In the genomic region with DNA sequence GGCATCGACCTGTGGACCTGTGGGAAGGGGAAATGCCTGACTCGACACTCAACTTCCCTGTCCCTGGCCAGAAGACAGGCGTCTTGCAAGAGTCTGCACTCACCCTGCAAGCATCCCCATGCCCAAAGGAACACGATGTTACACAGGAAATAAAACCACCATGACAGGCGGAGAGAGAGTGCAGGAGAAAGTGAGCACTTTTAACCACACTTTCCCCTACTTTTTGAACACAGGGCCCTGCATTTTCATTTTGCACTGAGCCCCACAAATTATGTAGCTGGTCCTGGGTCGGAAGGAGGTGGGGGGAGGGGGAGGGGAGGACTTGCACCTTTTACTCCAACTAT, we compare ENCODE assay signal across 18 cellular contexts.
"Had no signal": no experiment of that assay in that cellular context is flagged by ENCODE, and none has a peak within 500 bp of the region (broad histone marks: within the 10 kb centered on the region; RNA-seq: fewer than 3 reads in every experiment).

No MANE protein-coding gene starts in this region.

- ATAC-seq: activated CD4-positive, alpha-beta T cell treated with anti-CD3 and anti-CD28 coated beads for 36 hours; foreskin keratinocyte; left cardiac atrium; naive thymus-derived CD4-positive, alpha-beta T cell; right cardiac atrium had no signal

- DNase-seq: activated CD4-positive, alpha-beta memory T cell treated with anti-CD3 and anti-CD28 coated beads, Interleukin-2, amount 10 ng/mL, durations not matched to agents 7 days and 5 days; activated CD4-positive, alpha-beta T cell treated with anti-CD3 and anti-CD28 coated beads for 36 hours; activated naive CD4-positive, alpha-beta T cell; adrenal gland; foreskin keratinocyte; immature natural killer cell; left cardiac atrium; naive thymus-derived CD4-positive, alpha-beta T cell; right cardiac atrium; spleen; stimulated activated CD4-positive, alpha-beta T cell treated with anti-CD3 and anti-CD28 coated beads, Interleukin-2, amount 100 ng/mL, for 24 hours; stimulated activated naive CD4-positive, alpha-beta T cell treated with Interleukin-2 at 50 U/mL for 16 hours; T-helper 9 cell; trophoblast cell had no signal

- H3K4me3 ChIP-seq: adrenal gland, esophagus muscularis mucosa, lung, spleen had no signal

- H3K27ac Mint-ChIP-seq: activated CD4-positive, alpha-beta memory T cell treated with anti-CD3 and anti-CD28 coated beads, Interleukin-2, amount 10 ng/mL, durations not matched to agents 7 days and 5 days; activated CD4-positive, alpha-beta T cell treated with anti-CD3 and anti-CD28 coated beads for 36 hours; activated T-helper 1 cell treated with anti-CD3 and anti-CD28 coated beads, Interleukin-12 subunit alpha, Interleukin-12 subunit beta, Interleukin-2, Interleukin-4 antibody, amounts not matched to agents 30 ng/mL and 10 ng/mL and 1 ng/mL, durations not matched to agents 14 hours and 24 hours and 36 hours; brain; immature natural killer cell; naive thymus-derived CD4-positive, alpha-beta T cell had no signal

- H3K9me3 Mint-ChIP-seq: activated CD4-positive, alpha-beta memory T cell treated with anti-CD3 and anti-CD28 coated beads, Interleukin-2, amount 10 ng/mL, durations not matched to agents 7 days and 5 days; activated T-helper 1 cell treated with anti-CD3 and anti-CD28 coated beads, Interleukin-12 subunit alpha, Interleukin-12 subunit beta, Interleukin-2, Interleukin-4 antibody, amounts not matched to agents 30 ng/mL and 10 ng/mL and 1 ng/mL, durations not matched to agents 14 hours and 24 hours and 36 hours; immature natural killer cell; naive thymus-derived CD4-positive, alpha-beta T cell had no signal

- H3K36me3 Mint-ChIP-seq: brain, immature natural killer cell had no signal
